In the genomic region with DNA sequence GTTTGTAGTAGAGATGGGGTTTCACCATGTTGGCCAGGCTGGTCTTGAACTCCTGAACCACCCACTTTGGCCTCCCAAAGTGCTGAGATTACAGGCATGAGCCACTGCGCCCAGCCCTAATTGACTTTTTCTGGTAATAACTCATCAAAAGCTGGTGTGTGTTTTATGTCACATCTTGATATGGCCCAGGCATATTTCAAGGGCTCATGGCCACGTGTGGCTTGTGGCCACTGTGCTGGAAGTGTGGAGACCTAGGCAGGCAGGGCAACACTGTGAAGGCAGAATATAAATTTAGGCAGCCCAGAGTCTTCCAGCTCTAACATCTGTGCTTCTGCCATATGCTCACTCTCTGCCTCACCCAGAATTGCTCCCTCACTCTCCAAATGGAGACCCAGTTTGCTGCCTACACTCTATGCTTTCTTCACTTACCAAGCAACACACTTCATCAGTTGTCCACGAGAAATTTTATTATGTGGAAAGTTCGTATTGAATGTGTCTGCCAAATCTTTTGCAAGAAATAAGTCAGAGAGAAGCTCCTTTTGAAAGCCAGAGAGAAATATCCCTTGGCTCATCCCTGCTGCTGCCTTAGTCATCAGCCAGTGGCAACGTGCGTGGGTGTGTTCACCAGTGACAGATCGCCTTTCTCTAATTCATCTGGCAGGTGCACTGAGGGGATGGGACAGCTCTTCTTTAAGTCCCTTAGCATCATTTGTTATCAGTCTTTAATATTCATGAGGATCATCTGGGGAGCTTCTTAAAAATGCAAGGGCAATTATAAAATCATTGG, we compare ENCODE assay signal across 9 cellular contexts.
A peak's percentile ranks its signal among the peaks of the same experiment; 100 is the strongest.
DNase-seq lines count a peak whose midpoint lies in the region; ATAC-seq and TF ChIP-seq lines count a peak whose summit lies in the region.
"Had no signal": no experiment of that assay in that cellular context is flagged by ENCODE, and none has a peak within 500 bp of the region (broad histone marks: within the 10 kb centered on the region; RNA-seq: fewer than 3 reads in every experiment).

No MANE protein-coding gene starts in this region.

- H3K4me3 Mint-ChIP-seq in activated CD4-positive, alpha-beta T cell treated with anti-CD3 and anti-CD28 coated beads, Interleukin-2, amount 10 ng/mL, durations not matched to agents 24 days and 14 days = no peak overlapping the region

- peak; percentile 81 for DNase-seq in activated CD4-positive, alpha-beta T cell treated with anti-CD3 and anti-CD28 coated beads for 48 hours
- no peak for DNase-seq in activated CD4-positive, alpha-beta T cell treated with anti-CD3 and anti-CD28 coated beads, Interleukin-2, amount 10 ng/mL, durations not matched to agents 24 days and 14 days
- DNase-seq in SK-N-DZ (ENCODE audit: low spot score) = peak; percentile 71
- peak; percentile 61 for DNase-seq in left cardiac atrium
- DNase-seq in stimulated activated CD8-positive, alpha-beta memory T cell treated with anti-CD3 and anti-CD28 coated beads, Interleukin-4, amount 100 ng/mL, for 48 hours = peak; percentile 74
- DNase-seq in vagina (ENCODE audit: extremely low spot score in 2 of 2) = no peak
- DNase-seq in SKM-1 (lab: John Stamatoyannopoulos, UW; ENCODE audit: unreplicated experiment) = no peak
- DNase-seq: cortex of kidney had no signal

- H3K9me3 Mint-ChIP-seq in activated CD4-positive, alpha-beta T cell treated with anti-CD3 and anti-CD28 coated beads, Interleukin-2, amount 10 ng/mL, durations not matched to agents 24 days and 14 days = peaks cover 7% of the 10 kb centered on the region

- no peak overlapping the region for H3K4me3 ChIP-seq in vagina

- H3K4me1 ChIP-seq in vagina = no peaks in the 10 kb centered on the region

- no peak for TF ChIP-seq POLR2A in vagina (IDR thresholded peaks at IDR 0.05)

- H3K27me3 Mint-ChIP-seq in activated CD4-positive, alpha-beta T cell treated with anti-CD3 and anti-CD28 coated beads, Interleukin-2, amount 10 ng/mL, durations not matched to agents 24 days and 14 days = peaks cover 2% of the 10 kb centered on the region

- intact Hi-C loops in activated CD4-positive, alpha-beta T cell treated with anti-CD3 and anti-CD28 coated beads, Interleukin-2, amount 10 ng/mL, durations not matched to agents 24 days and 14 days (cut with micrococcal nuclease) = loop anchor here (10.0 kb wide), 1 partner anchor 333 kb away; no protein-coding TSS in a partner anchor
- intact Hi-C loops in left cardiac atrium (cut with DNase I) = no loop called here
- intact Hi-C loops in vagina (cut with DNase I) = no loop called here

- H3K36me3 ChIP-seq in vagina = no peaks in the 10 kb centered on the region

- ATAC-seq in left cardiac atrium (peak; percentile 13 to 46), HG03571 (IDR thresholded peaks at IDR 0.05; ENCODE audit: unreplicated experiment) (no peak)

- no peak overlapping the region for H3K27ac ChIP-seq in vagina

- no peaks in the 10 kb centered on the region for H3K36me3 Mint-ChIP-seq in activated CD4-positive, alpha-beta T cell treated with anti-CD3 and anti-CD28 coated beads, Interleukin-2, amount 10 ng/mL, durations not matched to agents 24 days and 14 days (ENCODE audit: low read depth)

- peaks cover 22% of the 10 kb centered on the region for H3K4me1 Mint-ChIP-seq in activated CD4-positive, alpha-beta T cell treated with anti-CD3 and anti-CD28 coated beads, Interleukin-2, amount 10 ng/mL, durations not matched to agents 24 days and 14 days

- no peak for TF ChIP-seq CTCF in vagina (IDR thresholded peaks at IDR 0.05)

- no peaks in the 10 kb centered on the region for H3K9me3 ChIP-seq in vagina

- H3K27me3 ChIP-seq in vagina = no peaks in the 10 kb centered on the region

- no peak overlapping the region for H3K27ac Mint-ChIP-seq in activated CD4-positive, alpha-beta T cell treated with anti-CD3 and anti-CD28 coated beads, Interleukin-2, amount 10 ng/mL, durations not matched to agents 24 days and 14 days

Comparison
In these comparisons a context has a peak if more than half of its experiments do, and no peak if none do; other contexts are left out.
1. DNase-seq: peak in activated CD4-positive, alpha-beta T cell treated with anti-CD3 and anti-CD28 coated beads for 48 hours (single experiment), SK-N-DZ (single experiment), left cardiac atrium (single experiment) and stimulated activated CD8-positive, alpha-beta memory T cell treated with anti-CD3 and anti-CD28 coated beads, Interleukin-4, amount 100 ng/mL, for 48 hours (single experiment); none in activated CD4-positive, alpha-beta T cell treated with anti-CD3 and anti-CD28 coated beads, Interleukin-2, amount 10 ng/mL, durations not matched to agents 24 days and 14 days (single experiment), vagina (0 of 2) and SKM-1 (single experiment).